2 cellular contexts compared by ENCODE assay signal in the genomic region with DNA sequence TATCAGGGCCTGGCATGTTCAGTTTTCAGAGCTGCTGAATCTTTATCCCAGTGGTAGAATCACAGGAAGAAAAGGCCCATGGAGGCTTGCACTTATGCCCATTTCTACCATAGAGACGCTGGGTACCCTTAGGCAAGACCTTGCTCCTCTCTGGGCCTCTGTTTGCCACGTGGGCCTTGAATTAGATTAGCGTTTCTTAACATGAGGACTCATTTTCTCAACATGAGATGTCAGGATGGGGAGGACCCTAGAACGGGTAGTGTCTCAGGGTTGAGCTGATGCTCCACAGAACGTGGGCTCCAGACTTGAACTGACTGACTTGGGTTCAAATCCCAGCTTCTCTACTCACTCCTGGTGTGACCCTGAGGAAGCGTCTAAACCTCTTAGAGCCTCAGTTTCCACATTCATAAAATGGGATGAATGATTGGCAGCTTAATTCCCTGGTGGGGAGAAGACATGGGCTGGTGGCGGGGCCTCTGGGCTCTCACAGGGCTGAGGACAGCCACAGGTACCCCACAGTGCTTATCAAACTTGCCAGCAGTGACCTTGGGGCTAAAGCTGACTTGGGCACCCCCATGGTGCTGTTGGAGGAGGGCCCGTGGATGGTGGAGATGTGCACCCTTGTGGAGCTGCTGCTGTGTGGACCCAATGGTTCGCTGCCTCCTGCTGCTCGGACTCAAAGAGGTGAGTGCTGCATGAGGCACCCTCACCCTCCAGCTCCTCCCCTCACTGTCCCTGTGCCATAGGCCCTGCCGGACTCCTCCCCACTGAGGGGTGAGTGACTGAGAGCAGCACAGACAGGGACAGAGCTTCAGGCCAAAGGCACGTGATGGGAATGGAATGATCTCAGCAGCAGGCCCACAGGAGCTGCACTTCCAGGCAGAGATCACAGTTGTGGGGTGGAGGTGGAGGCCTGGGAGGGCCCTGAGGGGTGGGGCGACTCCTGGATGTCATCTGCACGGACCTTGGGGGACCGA.
A peak's percentile ranks its signal among the peaks of the same experiment; 100 is the strongest.
TF ChIP-seq lines count a peak whose summit lies in the region.

No MANE protein-coding gene starts in this region.

TF ChIP-seq in HEK293, 187 proteins besides CTCF, POLR2A, EP300 and RAD21:
- TF ChIP-seq PRDM6 (tag by site-specific recombination; IDR thresholded peaks at IDR 0.05): no peak
- TF ChIP-seq ZIC2 (tag by site-specific recombination; IDR thresholded peaks at IDR 0.05): peak; percentile 89
- no peak for TF ChIP-seq OSR2 (tag by site-specific recombination; IDR thresholded peaks at IDR 0.05)

TF ChIP-seq in K562, 482 proteins besides CTCF, POLR2A, EP300 and RAD21:
- no peak for TF ChIP-seq TAF15 (IDR thresholded peaks at IDR 0.05; ENCODE audit: low read depth, low read length)
- TF ChIP-seq, protein P1, sequence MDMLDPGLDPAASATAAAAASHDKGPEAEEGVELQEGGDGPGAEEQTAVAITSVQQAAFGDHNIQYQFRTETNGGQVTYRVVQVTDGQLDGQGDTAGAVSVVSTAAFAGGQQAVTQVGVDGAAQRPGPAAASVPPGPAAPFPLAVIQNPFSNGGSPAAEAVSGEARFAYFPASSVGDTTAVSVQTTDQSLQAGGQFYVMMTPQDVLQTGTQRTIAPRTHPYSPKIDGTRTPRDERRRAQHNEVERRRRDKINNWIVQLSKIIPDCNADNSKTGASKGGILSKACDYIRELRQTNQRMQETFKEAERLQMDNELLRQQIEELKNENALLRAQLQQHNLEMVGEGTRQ (CRISPR knock-in tag; IDR thresholded peaks at IDR 0.05): peak; percentile 48
- TF ChIP-seq BCOR (IDR thresholded peaks at IDR 0.05): no peak
- no peak for TF ChIP-seq HDAC1 (IDR thresholded peaks at IDR 0.05)
- peak; percentile 55; the same call in 1 of the 2 replicates for TF ChIP-seq BHLHE40 (IDR thresholded peaks at IDR 0.05; ENCODE audit: low read length)
- no peak for TF ChIP-seq THAP12 (CRISPR knock-in tag; IDR thresholded peaks at IDR 0.05)
- no peak for TF ChIP-seq HNRNPK (IDR thresholded peaks at IDR 0.05; ENCODE audit: low read depth, low read length, poor library complexity, severe bottlenecking)
- no peak for TF ChIP-seq NONO (IDR thresholded peaks at IDR 0.05; ENCODE audit: low read depth in 2 of 2, low read length in 1 of 2)
- no peak for TF ChIP-seq ZNF655 (CRISPR knock-in tag; IDR thresholded peaks at IDR 0.05)
- TF ChIP-seq GATA2 (CRISPR knock-in tag; IDR thresholded peaks at IDR 0.05): no peak
- peak; percentile 42; the same call in 1 of the 2 replicates for TF ChIP-seq USF1 (CRISPR knock-in tag; IDR thresholded peaks at IDR 0.05)
- no peak for TF ChIP-seq TAF1 (IDR thresholded peaks at IDR 0.05; ENCODE audit: control insufficient read depth, extremely low read depth, insufficient read depth, low read length, severe bottlenecking)
- TF ChIP-seq ATF7 (IDR thresholded peaks at IDR 0.05): no peak
